ENCODE assay signal across 7 cellular contexts in genomic region chr10:109985768-109986167, GRCh38. TPM values are rescaled to one million over a fixed set of nuclear protein-coding genes. Genes with fewer than 3 reads are reported as not detected.
DNase-seq lines count a peak whose midpoint lies in the region; TF ChIP-seq lines count a peak whose summit lies in the region.
"Not testable (repeated sequence)": the region's sequence is repeated elsewhere in the genome, so short reads cannot be mapped to it uniquely, and the experiment has no call there.

No MANE protein-coding gene starts in this region.

- H3K27ac Mint-ChIP-seq in Caco-2 (ENCODE audit: unreplicated experiment) (peak overlapping the region; percentile 72), chondrocyte (ENCODE audit: unreplicated experiment) (peak overlapping the region; percentile 34), osteocyte (ENCODE audit: unreplicated experiment) (peak overlapping the region; percentile 43)

- intact Hi-C loops in Caco-2 (cut with micrococcal nuclease; ENCODE audit: unreplicated experiment): not testable (repeated sequence)

- not testable (repeated sequence) for H3K4me3 Mint-ChIP-seq in Caco-2 (ENCODE audit: unreplicated experiment); chondrocyte (ENCODE audit: unreplicated experiment); osteocyte (ENCODE audit: unreplicated experiment)

- H3K9me3 ChIP-seq in Caco-2: peaks cover 24% of the 10 kb centered on the region
- H3K9me3 ChIP-seq in HEK293 (ENCODE audit: control insufficient read depth, insufficient read depth, low read depth, low read length); hepatocyte (ENCODE audit: low read depth): not testable (repeated sequence)

- not testable (repeated sequence) for H3K9me2 ChIP-seq in hepatocyte (replicated peaks; ENCODE audit: insufficient read depth)

- POLR2A ChIA-PET in Caco-2 (lab: Charles Lee): interaction anchor here (0.7 kb wide), 1 partner anchor 82 kb away, joined by 4 read pairs; no protein-coding TSS in a partner anchor
- POLR2A ChIA-PET in HEK293 (lab: Yijun Ruan, JAX): not testable (repeated sequence)

- peaks cover 26% of the 10 kb centered on the region for H3K36me3 Mint-ChIP-seq in Caco-2 (ENCODE audit: insufficient read depth, unreplicated experiment)
- H3K36me3 Mint-ChIP-seq in chondrocyte (ENCODE audit: low read depth); osteocyte (ENCODE audit: unreplicated experiment): not testable (repeated sequence)

- peaks cover 19% of the 10 kb centered on the region for H3K4me1 ChIP-seq in Caco-2
- not testable (repeated sequence) for H3K4me1 ChIP-seq in HEK293 (ENCODE audit: control insufficient read depth, insufficient read depth, low read length)
- peaks cover 18% of the 10 kb centered on the region for H3K4me1 ChIP-seq in hepatocyte (ENCODE audit: insufficient read depth)

- not testable (repeated sequence) for H3K36me3 ChIP-seq in Caco-2 (ENCODE audit: control insufficient read depth, insufficient read depth, low read length); HEK293 (ENCODE audit: control insufficient read depth in 2 of 2, insufficient read depth in 1 of 2, low read length in 2 of 2); hepatocyte (replicated peaks; ENCODE audit: insufficient read depth, low read depth)

- not testable (repeated sequence) for H3K27me3 ChIP-seq in Caco-2 (replicated peaks; ENCODE audit: control insufficient read depth, insufficient read depth, low read length); hepatocyte

- H3K4me1 Mint-ChIP-seq in Caco-2 (ENCODE audit: low read depth, unreplicated experiment) (peaks cover 61% of the 10 kb centered on the region), chondrocyte (ENCODE audit: low read depth) (peaks cover 52% of the 10 kb centered on the region), osteocyte (ENCODE audit: unreplicated experiment) (peaks cover 56% of the 10 kb centered on the region)

- not testable (repeated sequence) for H3K27ac ChIP-seq in HEK293 (ENCODE audit: extremely low read depth, low read depth, low read length)
- H3K27ac ChIP-seq in VCaP: peak overlapping the region; percentile 27
- peak overlapping the region; percentile 72 for H3K27ac ChIP-seq in hepatocyte

- 36% methylated on average over 3 of the region's 3 CpGs for WGBS in hepatocyte (ENCODE audit: low lambda C conversion rate, missing lambda C conversion rate)

- H3K79me2 ChIP-seq in hepatocyte: not testable (repeated sequence)

- H3K27me3 Mint-ChIP-seq in Caco-2 (ENCODE audit: insufficient read depth, unreplicated experiment); chondrocyte (ENCODE audit: low read depth); osteocyte (ENCODE audit: unreplicated experiment): not testable (repeated sequence)

- H3K9me3 Mint-ChIP-seq in Caco-2 (ENCODE audit: unreplicated experiment): peaks cover 36% of the 10 kb centered on the region
- H3K9me3 Mint-ChIP-seq in chondrocyte (ENCODE audit: low read depth): not testable (repeated sequence)
- H3K9me3 Mint-ChIP-seq in osteocyte (ENCODE audit: unreplicated experiment): peaks cover 14% of the 10 kb centered on the region

- H3K4me3 ChIP-seq in Caco-2 (ENCODE audit: low read depth, low read length); HEK293 (ENCODE audit: low read depth, low read length); LNCaP clone FGC (ENCODE audit: low read depth, low read length); hepatocyte: not testable (repeated sequence)

- not testable (repeated sequence) for BruUV-seq in Caco-2 (replicated peaks; lab: Mats Ljungman, UMichigan)

- H2AFZ ChIP-seq in hepatocyte: not testable (repeated sequence)

- not testable (repeated sequence) for DNase-seq in Caco-2; chondrocyte (ENCODE audit: low spot score); hepatocyte (ENCODE audit: low spot score); osteocyte (ENCODE audit: extremely low spot score, unreplicated experiment)
- peak; percentile 64 for DNase-seq in LNCaP clone FGC (ENCODE audit: low read depth)

- peak overlapping the region; percentile 12 for H3K4me2 ChIP-seq in hepatocyte

- CTCF ChIA-PET in Caco-2 (lab: Charles Lee): interaction anchor here (0.6 kb wide), 1 partner anchor 17 kb away, joined by 6 read pairs; no protein-coding TSS in a partner anchor
- CTCF ChIA-PET in HEK293 (lab: Yijun Ruan, JAX): not testable (repeated sequence)

- TF ChIP-seq CTCF in Caco-2 (IDR thresholded peaks at IDR 0.05; ENCODE audit: insufficient read depth in 1 of 2, low read depth in 1 of 2, low read length in 1 of 2, severe bottlenecking in 1 of 2, unreplicated experiment in 1 of 2); HEK293 (tag by site-specific recombination; IDR thresholded peaks at IDR 0.05); LNCaP clone FGC (IDR thresholded peaks at IDR 0.05; ENCODE audit: control insufficient read depth, extremely low read depth, insufficient read depth); VCaP (conservative IDR thresholded peaks at IDR 0.05); chondrocyte (IDR thresholded peaks at IDR 0.05); hepatocyte (IDR thresholded peaks at IDR 0.05; ENCODE audit: poor library complexity); osteocyte (IDR thresholded peaks at IDR 0.05): not testable (repeated sequence)

- not testable (repeated sequence) for H4K20me1 ChIP-seq in hepatocyte (ENCODE audit: insufficient read depth, poor library complexity, severe bottlenecking)

TF ChIP-seq in HEK293, 187 proteins besides CTCF, POLR2A, EP300 and RAD21:
- peak; percentile 58 for TF ChIP-seq FEZF1 (tag by site-specific recombination; IDR thresholded peaks at IDR 0.05)

RNA-seq across cellular contexts. Expression of gene ADD3, which starts 22.0 kb away (rescaled TPM):
- total RNA-seq in Caco-2 (2022) (236 and 264 TPM in 2 replicates), chondrocyte (75.1 to 135 TPM (median 80.8 TPM) in 3 replicates), hepatocyte (206 and 216 TPM in 2 replicates), osteocyte (128 and 138 TPM in 2 replicates)
- 83.2 and 88.6 TPM in 2 replicates for polyA plus RNA-seq in hepatocyte
